4 cellular contexts compared by ENCODE assay signal in genomic region chr17:22321001-22321400, GRCh38.
TF ChIP-seq lines count a peak whose summit lies in the region.
"Not testable (repeated sequence)": the region's sequence is repeated elsewhere in the genome, so short reads cannot be mapped to it uniquely, and the experiment has no call there.

No MANE protein-coding gene starts in this region.

TF ChIP-seq in A549, 52 proteins besides CTCF, POLR2A, EP300 and RAD21:
- TF ChIP-seq CEBPB (IDR thresholded peaks at IDR 0.05) = peak; percentile 34 to 57; a peak in 3 of 4 replicates
TF ChIP-seq in A549: peak in this region for 1; not testable (repeated sequence) for 51.

TF ChIP-seq in IMR-90, 13 proteins besides CTCF, POLR2A, EP300 and RAD21:
- peak; percentile 37; the same call in 1 of the 2 replicates for TF ChIP-seq CEBPB (IDR thresholded peaks at IDR 0.05; ENCODE audit: low read depth, low read length)

TF ChIP-seq in K562, 482 proteins besides CTCF, POLR2A, EP300 and RAD21:
- peak; percentile 81 for TF ChIP-seq CEBPB (tag; IDR thresholded peaks at IDR 0.05)
- TF ChIP-seq CEBPG (CRISPR knock-in tag; IDR thresholded peaks at IDR 0.05) = not testable (repeated sequence)
- TF ChIP-seq CEBPG (tag; conservative IDR thresholded peaks at IDR 0.05 in 1 of 2, IDR thresholded peaks at IDR 0.05 in 1 of 2) = peak in 1 of 2 experiments; percentile 76; a peak in 2 of 4 replicates
TF ChIP-seq in K562: peak in this region for 2; not testable (repeated sequence) for 480.

TF ChIP-seq in HepG2, 621 proteins besides CTCF, POLR2A, EP300 and RAD21:
- TF ChIP-seq CEBPB (IDR thresholded peaks at IDR 0.05; ENCODE audit: borderline replicate concordance, low read depth, low read length) = peak; percentile 78
